8 cellular contexts compared by ENCODE assay signal in genomic region chr3:141452045-141452444, GRCh38. TPM values are rescaled to one million over a fixed set of nuclear protein-coding genes. Genes with fewer than 3 reads are reported as not detected.
A peak's percentile ranks its signal among the peaks of the same experiment; 100 is the strongest.
DNase-seq lines count a peak whose midpoint lies in the region; ATAC-seq and TF ChIP-seq lines count a peak whose summit lies in the region.

No MANE protein-coding gene starts in this region.

- H3K27ac Mint-ChIP-seq in immature natural killer cell = no peak overlapping the region

- peaks cover 0 to 2% (median 0%) of the 10 kb centered on the region in 3 donors for H3K27me3 Mint-ChIP-seq in immature natural killer cell (ENCODE audit: low read depth in 3 of 3)

- no peaks in the 10 kb centered on the region for H3K27me3 ChIP-seq in H7 (ENCODE audit: control insufficient read depth, insufficient read depth, low read length)

- ATAC-seq in GM18870 (IDR thresholded peaks at IDR 0.05; ENCODE audit: unreplicated experiment) = peak; percentile 59
- ATAC-seq in HG03064 (IDR thresholded peaks at IDR 0.05; ENCODE audit: low read depth, unreplicated experiment) = peak; percentile 76

- H3K4me3 Mint-ChIP-seq in immature natural killer cell = no peak overlapping the region

- peak; percentile 86 for TF ChIP-seq CTCF in astrocyte of the spinal cord (IDR thresholded peaks at IDR 0.05; ENCODE audit: low read depth, low read length)

- no peaks in the 10 kb centered on the region for H3K9me3 Mint-ChIP-seq in immature natural killer cell

- no peaks in the 10 kb centered on the region for H3K36me3 ChIP-seq in H7 (replicated peaks; ENCODE audit: control insufficient read depth, insufficient read depth, low read length)

- in situ Hi-C loops in astrocyte of the spinal cord (cut with HindIII; ENCODE audit: low sequenced_read_pairs) = no loop called here

- DNase-seq in DMS153 (lab: John Stamatoyannopoulos, UW) = peak; percentile 61
- DNase-seq in NOMO-1 (lab: John Stamatoyannopoulos, UW; ENCODE audit: unreplicated experiment in 2 of 2) = peak; percentile 82 to 97
- peak; percentile 80 for DNase-seq in astrocyte of the spinal cord (ENCODE audit: low read depth, low spot score)
- peak in 2 of 3 donors; percentile 17 to 26 for DNase-seq in immature natural killer cell
- peak; percentile 57 for DNase-seq in stromal cell of bone marrow (ENCODE audit: low read depth)
- no peak for DNase-seq in H7

- peaks cover 0 to 4% (median 0%) of the 10 kb centered on the region in 3 donors for H3K36me3 Mint-ChIP-seq in immature natural killer cell

- peaks cover 10 to 12% of the 10 kb centered on the region in 2 donors for H3K4me1 Mint-ChIP-seq in immature natural killer cell

- H3K4me3 ChIP-seq in astrocyte of the spinal cord (ENCODE audit: low read depth, low read length) (no peak overlapping the region), H7 (ENCODE audit: insufficient read depth, low read depth, low read length) (no peak overlapping the region)

RNA-seq across cellular contexts. Expression of gene RASA2, which starts 34.8 kb away (rescaled TPM):
- 10 to 100 TPM; 32.6 to 48.7 (median 45.9) TPM for polyA plus RNA-seq in immature natural killer cell
- 11.6 and 17.9 TPM in 2 replicates for total RNA-seq in H7 (2014; rRNA removed; shearing (Covaris generic))
